In genomic region chr19:11089254-11090013, GRCh38 we compare ENCODE assay signal across 8 cellular contexts. TPM values are rescaled to one million over a fixed set of nuclear protein-coding genes. Genes with fewer than 3 reads are reported as not detected.
A peak's percentile ranks its signal among the peaks of the same experiment; 100 is the strongest.
DNase-seq lines count a peak whose midpoint lies in the region; ATAC-seq, FAIRE-seq and TF ChIP-seq lines count a peak whose summit lies in the region.

TSS of gene LDLR (plus strand) at chr19:11089463. CDS start at chr19:11089549, 86 bp downstream.

- peak; percentile 94 for TF ChIP-seq POLR2A in esophagus muscularis mucosa (IDR thresholded peaks at IDR 0.05; ENCODE audit: low read depth)

- WGBS in esophagus muscularis mucosa: 3% methylated on average over 23 of the region's 43 CpGs

- peak; percentile 97 for TF ChIP-seq EP300 in esophagus muscularis mucosa (IDR thresholded peaks at IDR 0.05)

- 0 out of 2 replicates have a peak within 1 kb of the TSS, but pooled peaks have one; percentile 19 for H2AFZ ChIP-seq in Karpas-422 (ENCODE audit: low read length)

- peak; percentile 39 to 52 for ATAC-seq in activated T-cell treated with anti-CD3 and anti-CD28 coated beads, Interleukin-2, amount 50 U/mL, for 72 hours (replicated peaks in 1 of 2)
- ATAC-seq in GM18870 (IDR thresholded peaks at IDR 0.05; ENCODE audit: unreplicated experiment): no peak

- peak within 1 kb of the TSS; percentile 92 for H3K27ac ChIP-seq in Karpas-422 (ENCODE audit: low read length)
- H3K27ac ChIP-seq in esophagus muscularis mucosa (replicated peaks in 1 of 4): peak within 1 kb of the TSS; percentile 97 to 99 (median 97)

- peaks cover 35% of the 10 kb centered on the region for H3K4me1 ChIP-seq in Karpas-422 (ENCODE audit: low read length)
- H3K4me1 ChIP-seq in esophagus muscularis mucosa: peaks cover 56 to 82% (median 79%) of the 10 kb centered on the region in 4 donors
- H3K4me1 ChIP-seq in mucosa of stomach (ENCODE audit: control insufficient read depth, insufficient read depth, low read length): peaks cover 32% of the 10 kb centered on the region

- H3K9ac ChIP-seq in Karpas-422 (ENCODE audit: low read length): peak within 1 kb of the TSS; percentile 87
- peak within 1 kb of the TSS; percentile 98 for H3K9ac ChIP-seq in mucosa of stomach (ENCODE audit: low read length)

- no peaks in the 10 kb centered on the region for H3K9me3 Mint-ChIP-seq in activated T-cell treated with anti-CD3 and anti-CD28 coated beads, Interleukin-2, amount 50 U/mL, for 72 hours

- DNase-seq in Karpas-422 (peak; percentile 94), RPMI8226 (peak; percentile 93), esophagus muscularis mucosa (ENCODE audit: extremely low spot score) (peak; percentile 95)
- peak; percentile 79 to 80 for DNase-seq in activated T-cell treated with anti-CD3 and anti-CD28 coated beads, Interleukin-2, amount 50 U/mL, for 72 hours
- DNase-seq in stimulated activated CD8-positive, alpha-beta memory T cell treated with anti-CD3 and anti-CD28 coated beads, Interleukin-7, amount 100 ng/mL, for 1 hour (ENCODE audit: low read depth in 2 of 2): peak; percentile 37 to 38

- H3K27me3 ChIP-seq in Karpas-422 (ENCODE audit: low read length) (no peaks in the 10 kb centered on the region), esophagus muscularis mucosa (no peaks in the 10 kb centered on the region), mucosa of stomach (ENCODE audit: control insufficient read depth, insufficient read depth, low read length) (no peaks in the 10 kb centered on the region)

- peak in 1 of 3 experiments; percentile 6 for TF ChIP-seq CTCF in esophagus muscularis mucosa (IDR thresholded peaks at IDR 0.05)

- peak; percentile 96 for FAIRE-seq in G401.6 (lab: Jason Lieb, UNC)

- intact Hi-C loops in esophagus muscularis mucosa (cut with DNase I): loop anchor here (5.0 to 10.0 kb wide), 2 partner anchors 48 to 55 kb away; no protein-coding TSS in a partner anchor

- peaks cover 29% of the 10 kb centered on the region for H3K36me3 ChIP-seq in Karpas-422 (ENCODE audit: insufficient read depth, low read length)
- H3K36me3 ChIP-seq in esophagus muscularis mucosa: peaks cover 0 to 10% (median 1%) of the 10 kb centered on the region in 4 donors
- H3K36me3 ChIP-seq in mucosa of stomach (ENCODE audit: control insufficient read depth, insufficient read depth, low read length): peaks cover 6% of the 10 kb centered on the region

- peak within 1 kb of the TSS; percentile 45 for H3K27ac Mint-ChIP-seq in activated T-cell treated with anti-CD3 and anti-CD28 coated beads, Interleukin-2, amount 50 U/mL, for 72 hours

- H3K4me3 Mint-ChIP-seq in activated T-cell treated with anti-CD3 and anti-CD28 coated beads, Interleukin-2, amount 50 U/mL, for 72 hours: peak within 1 kb of the TSS; percentile 96 to 98

- no peaks in the 10 kb centered on the region for H3K27me3 Mint-ChIP-seq in activated T-cell treated with anti-CD3 and anti-CD28 coated beads, Interleukin-2, amount 50 U/mL, for 72 hours (ENCODE audit: low read depth)

- H3K9me3 ChIP-seq in Karpas-422 (ENCODE audit: low read length) (no peaks in the 10 kb centered on the region), esophagus muscularis mucosa (no peaks in the 10 kb centered on the region), mucosa of stomach (ENCODE audit: control insufficient read depth, low read length) (no peaks in the 10 kb centered on the region)

- no peaks in the 10 kb centered on the region for H3K9me2 ChIP-seq in Karpas-422 (replicated peaks; ENCODE audit: insufficient read depth, low read length)

- H3K36me3 Mint-ChIP-seq in activated T-cell treated with anti-CD3 and anti-CD28 coated beads, Interleukin-2, amount 50 U/mL, for 72 hours (ENCODE audit: insufficient read depth in 2 of 2): peaks cover 0 to 10% of the 10 kb centered on the region in 2 donors

- H3K4me1 Mint-ChIP-seq in activated T-cell treated with anti-CD3 and anti-CD28 coated beads, Interleukin-2, amount 50 U/mL, for 72 hours (ENCODE audit: low read depth): peaks cover 59% of the 10 kb centered on the region

- peak within 1 kb of the TSS; percentile 59 for H3K4me2 ChIP-seq in Karpas-422 (ENCODE audit: low read depth, low read length, poor library complexity, severe bottlenecking)

- H3K79me2 ChIP-seq in Karpas-422 (ENCODE audit: low read length): peaks cover 48% of the 10 kb centered on the region

- H4K20me1 ChIP-seq in Karpas-422 (ENCODE audit: insufficient read depth, low read depth, low read length): peaks cover 36% of the 10 kb centered on the region

- peak within 1 kb of the TSS; percentile 85 for H3K4me3 ChIP-seq in Karpas-422 (ENCODE audit: low read length)
- H3K4me3 ChIP-seq in esophagus muscularis mucosa: peak within 1 kb of the TSS; percentile 67 to 79 (median 72)
- H3K4me3 ChIP-seq in mucosa of stomach (ENCODE audit: low read length): peak within 1 kb of the TSS; percentile 71

RNA-seq across cellular contexts. Expression of gene LDLR, which starts in this region (rescaled TPM):
- 49.8 and 99.9 TPM in 2 replicates for total RNA-seq in Karpas-422 (2014; rRNA removed; shearing (Covaris generic); ENCODE audit: low replicate concordance)
- 10 to 100 TPM; 23.3 to 31.0 TPM for total RNA-seq in activated T-cell treated with anti-CD3 and anti-CD28 coated beads, Interleukin-2, amount 50 U/mL, for 72 hours
- total RNA-seq in esophagus muscularis mucosa: 100 to 1,000 TPM in 1 of 4 donors, 10 to 100 TPM in 3; 14.2 to 258 (median 47.5) TPM

Comparison
In these comparisons a context has a peak if more than half of its experiments do, and no peak if none do; other contexts are left out.
1. DNase-seq: peak in every context shown above with its lines; median percentile 95 in esophagus muscularis mucosa; 94 in Karpas-422; 93 in RPMI8226; 80 in activated T-cell treated with anti-CD3 and anti-CD28 coated beads, Interleukin-2, amount 50 U/mL, for 72 hours; 38 in stimulated activated CD8-positive, alpha-beta memory T cell treated with anti-CD3 and anti-CD28 coated beads, Interleukin-7, amount 100 ng/mL, for 1 hour.